2 cellular contexts compared by ENCODE assay signal in the genomic region with DNA sequence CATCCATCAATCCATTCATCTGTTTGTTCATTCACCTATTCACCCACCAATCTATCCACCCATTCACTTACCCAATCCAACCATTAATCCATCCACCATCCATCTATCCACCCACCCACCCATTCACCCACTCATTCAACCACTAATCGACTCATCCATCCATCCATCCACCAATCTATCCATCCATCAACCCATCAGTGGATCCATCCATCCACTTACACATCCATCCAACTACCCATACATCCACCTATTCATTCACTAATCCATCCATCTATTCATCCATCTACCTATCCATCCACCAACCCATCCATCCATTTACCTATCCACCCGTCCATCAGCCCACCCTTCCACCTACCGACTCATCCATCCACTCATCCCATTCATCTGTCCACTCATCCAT.
TF ChIP-seq lines count a peak whose summit lies in the region.

No MANE protein-coding gene starts in this region.

TF ChIP-seq in HepG2, 621 proteins besides CTCF, POLR2A, EP300 and RAD21:
- TF ChIP-seq NONO (IDR thresholded peaks at IDR 0.05): 0 out of 2 replicates have a peak, but pooled peaks have one; percentile 8
- TF ChIP-seq NONO (CRISPR knock-in tag; conservative IDR thresholded peaks at IDR 0.05): no peak
- TF ChIP-seq HHEX (CRISPR knock-in tag; IDR thresholded peaks at IDR 0.05): no peak
- TF ChIP-seq ZNF672 (CRISPR knock-in tag; IDR thresholded peaks at IDR 0.05): no peak
- 0 out of 2 replicates have a peak, but pooled peaks have one; percentile 69 for TF ChIP-seq PLRG1 (conservative IDR thresholded peaks at IDR 0.05)
- peak; percentile 29; the same call in 1 of the 2 replicates for TF ChIP-seq SP1 (IDR thresholded peaks at IDR 0.05)
- TF ChIP-seq SP1 (CRISPR knock-in tag; IDR thresholded peaks at IDR 0.05): no peak
- TF ChIP-seq, protein P1, sequence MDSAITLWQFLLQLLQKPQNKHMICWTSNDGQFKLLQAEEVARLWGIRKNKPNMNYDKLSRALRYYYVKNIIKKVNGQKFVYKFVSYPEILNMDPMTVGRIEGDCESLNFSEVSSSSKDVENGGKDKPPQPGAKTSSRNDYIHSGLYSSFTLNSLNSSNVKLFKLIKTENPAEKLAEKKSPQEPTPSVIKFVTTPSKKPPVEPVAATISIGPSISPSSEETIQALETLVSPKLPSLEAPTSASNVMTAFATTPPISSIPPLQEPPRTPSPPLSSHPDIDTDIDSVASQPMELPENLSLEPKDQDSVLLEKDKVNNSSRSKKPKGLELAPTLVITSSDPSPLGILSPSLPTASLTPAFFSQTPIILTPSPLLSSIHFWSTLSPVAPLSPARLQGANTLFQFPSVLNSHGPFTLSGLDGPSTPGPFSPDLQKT (CRISPR knock-in tag; IDR thresholded peaks at IDR 0.05; ENCODE audit: borderline replicate concordance): no peak
- TF ChIP-seq CHD4 (IDR thresholded peaks at IDR 0.05; ENCODE audit: borderline replicate concordance, low read length): no peak
- TF ChIP-seq ATM (IDR thresholded peaks at IDR 0.05; ENCODE audit: borderline replicate concordance): 0 out of 2 replicates have a peak, but pooled peaks have one; percentile 41
- TF ChIP-seq FOXP1 (IDR thresholded peaks at IDR 0.05): no peak
- no peak for TF ChIP-seq FOXP1 (CRISPR knock-in tag; IDR thresholded peaks at IDR 0.05)
- peak; percentile 88 for TF ChIP-seq PHB2 (IDR thresholded peaks at IDR 0.05; ENCODE audit: partially characterized antibody)

TF ChIP-seq in H1, 55 proteins besides CTCF, POLR2A, EP300 and RAD21:
- TF ChIP-seq EZH2 (IDR thresholded peaks at IDR 0.05; ENCODE audit: low read depth, low read length, severe bottlenecking) (no peak), KDM4A (IDR thresholded peaks at IDR 0.05; ENCODE audit: low read depth, low read length, severe bottlenecking) (no peak), ASH2L (IDR thresholded peaks at IDR 0.05; ENCODE audit: low read length) (no peak), HDAC2 (IDR thresholded peaks at IDR 0.05; ENCODE audit: borderline replicate concordance in 1 of 2, low read depth in 2 of 2, low read length in 2 of 2) (no peak), TAF1 (IDR thresholded peaks at IDR 0.05; ENCODE audit: low read depth, low read length) (no peak), SIX5 (IDR thresholded peaks at IDR 0.05; ENCODE audit: low read depth, low read length) (no peak), TCF12 (IDR thresholded peaks at IDR 0.05; ENCODE audit: low read depth, low read length) (no peak), CHD2 (IDR thresholded peaks at IDR 0.05; ENCODE audit: low read length) (no peak), CREB1 (IDR thresholded peaks at IDR 0.05) (no peak)
- TF ChIP-seq, protein P2, sequence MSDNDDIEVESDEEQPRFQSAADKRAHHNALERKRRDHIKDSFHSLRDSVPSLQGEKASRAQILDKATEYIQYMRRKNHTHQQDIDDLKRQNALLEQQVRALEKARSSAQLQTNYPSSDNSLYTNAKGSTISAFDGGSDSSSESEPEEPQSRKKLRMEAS (IDR thresholded peaks at IDR 0.05): no peak
- TF ChIP-seq, protein P3, sequence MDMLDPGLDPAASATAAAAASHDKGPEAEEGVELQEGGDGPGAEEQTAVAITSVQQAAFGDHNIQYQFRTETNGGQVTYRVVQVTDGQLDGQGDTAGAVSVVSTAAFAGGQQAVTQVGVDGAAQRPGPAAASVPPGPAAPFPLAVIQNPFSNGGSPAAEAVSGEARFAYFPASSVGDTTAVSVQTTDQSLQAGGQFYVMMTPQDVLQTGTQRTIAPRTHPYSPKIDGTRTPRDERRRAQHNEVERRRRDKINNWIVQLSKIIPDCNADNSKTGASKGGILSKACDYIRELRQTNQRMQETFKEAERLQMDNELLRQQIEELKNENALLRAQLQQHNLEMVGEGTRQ (IDR thresholded peaks at IDR 0.05; ENCODE audit: low read length): no peak
